ENCODE assay signal across 25 cellular contexts in genomic region chr21:34558960-34559631, GRCh38. TPM values are rescaled to one million over a fixed set of nuclear protein-coding genes. Genes with fewer than 3 reads are reported as not detected.
A peak's percentile ranks its signal among the peaks of the same experiment; 100 is the strongest.
DNase-seq lines count a peak whose midpoint lies in the region; ATAC-seq, FAIRE-seq and TF ChIP-seq lines count a peak whose summit lies in the region.
"Had no signal": no experiment of that assay in that cellular context is flagged by ENCODE, and none has a peak within 500 bp of the region (broad histone marks: within the 10 kb centered on the region; RNA-seq: fewer than 3 reads in every experiment).

No MANE protein-coding gene starts in this region.

- H3K9me3 ChIP-seq in astrocyte (ENCODE audit: insufficient read depth, low read depth, low read length): peaks cover 3% of the 10 kb centered on the region
- H3K9me3 ChIP-seq: colonic mucosa, heart left ventricle, testis had no signal

- H3K4me1 ChIP-seq in astrocyte (ENCODE audit: insufficient read depth, low read length) (peaks cover 9% of the 10 kb centered on the region), rectal smooth muscle tissue (ENCODE audit: control insufficient read depth, insufficient read depth, low read length) (no peaks in the 10 kb centered on the region)
- H3K4me1 ChIP-seq: colonic mucosa, testis had no signal

- no peak overlapping the region for H3K27ac Mint-ChIP-seq in astrocyte (ENCODE audit: unreplicated experiment)
- H3K27ac Mint-ChIP-seq: activated CD4-positive, alpha-beta memory T cell treated with anti-CD3 and anti-CD28 coated beads, Interleukin-2, amount 10 ng/mL, durations not matched to agents 7 days and 5 days; CD8-positive, alpha-beta T cell; T-cell had no signal

- ATAC-seq in HG03571 (IDR thresholded peaks at IDR 0.05; ENCODE audit: unreplicated experiment) (no peak), HG02610 (IDR thresholded peaks at IDR 0.05; ENCODE audit: unreplicated experiment) (no peak)
- ATAC-seq: activated CD4-positive, CD25-positive, alpha-beta regulatory T cell treated with anti-CD3 and anti-CD28 coated beads, Interleukin-2, amount 50 U/mL, for 24 hours; CD8-positive, alpha-beta T cell; left colon; T-cell had no signal

- peaks cover 14% of the 10 kb centered on the region for H3K4me1 Mint-ChIP-seq in astrocyte (ENCODE audit: low read depth, unreplicated experiment)
- H3K4me1 Mint-ChIP-seq: activated CD4-positive, alpha-beta memory T cell treated with anti-CD3 and anti-CD28 coated beads, Interleukin-2, amount 10 ng/mL, durations not matched to agents 7 days and 5 days; T-cell had no signal

- H3K27me3 ChIP-seq in astrocyte (ENCODE audit: insufficient read depth, low read length) (no peaks in the 10 kb centered on the region), rectal smooth muscle tissue (ENCODE audit: control insufficient read depth, insufficient read depth, low read length) (no peaks in the 10 kb centered on the region)
- H3K27me3 ChIP-seq: colonic mucosa, heart left ventricle, testis had no signal

- H3K79me2 ChIP-seq in astrocyte (ENCODE audit: insufficient read depth, low read length): no peaks in the 10 kb centered on the region

- no peak for FAIRE-seq in astrocyte (lab: Jason Lieb, UNC)
- no peak for FAIRE-seq in HTR-8/SVneo (lab: Jason Lieb, UNC)
- FAIRE-seq: endometrium, small intestine had no signal

- H3K4me3 ChIP-seq in astrocyte (ENCODE audit: insufficient read depth, low read depth, low read length): no peak overlapping the region
- no peak overlapping the region for H3K4me3 ChIP-seq in fibroblast of mammary gland (ENCODE audit: control insufficient read depth, low read depth, low read length)
- no peak overlapping the region for H3K4me3 ChIP-seq in rectal smooth muscle tissue (ENCODE audit: low read length)
- H3K4me3 ChIP-seq: colonic mucosa, heart left ventricle, testis had no signal

- no peak for TF ChIP-seq CTCF in astrocyte (IDR thresholded peaks at IDR 0.05; ENCODE audit: insufficient read depth, low read depth, low read length)
- TF ChIP-seq CTCF in fibroblast of mammary gland (conservative IDR thresholded peaks at IDR 0.05; ENCODE audit: control insufficient read depth, insufficient read depth, low read depth, low read length): no peak

- H4K20me1 ChIP-seq in astrocyte (ENCODE audit: insufficient read depth, low read length): no peaks in the 10 kb centered on the region

- no peaks in the 10 kb centered on the region for H3K27me3 Mint-ChIP-seq in astrocyte (ENCODE audit: low read depth, unreplicated experiment)
- H3K27me3 Mint-ChIP-seq: activated CD4-positive, alpha-beta memory T cell treated with anti-CD3 and anti-CD28 coated beads, Interleukin-2, amount 10 ng/mL, durations not matched to agents 7 days and 5 days; T-cell had no signal

- H3K36me3 ChIP-seq in astrocyte (ENCODE audit: insufficient read depth, low read length): no peaks in the 10 kb centered on the region
- H3K36me3 ChIP-seq in rectal smooth muscle tissue (ENCODE audit: control insufficient read depth, insufficient read depth, low read length): no peaks in the 10 kb centered on the region
- H3K36me3 ChIP-seq: colonic mucosa, heart left ventricle had no signal

- H3K9me3 Mint-ChIP-seq in astrocyte (ENCODE audit: unreplicated experiment): peaks cover 1% of the 10 kb centered on the region

- no peak overlapping the region for H2AFZ ChIP-seq in astrocyte (ENCODE audit: low read depth, low read length)

- peak; percentile 30 for DNase-seq in DMS79 treated with DMSO at 0.1 percent for 48 hours (lab: John Stamatoyannopoulos, UW)
- no peak for DNase-seq in DMS79 (lab: John Stamatoyannopoulos, UW)
- peak; percentile 88 for DNase-seq in astrocyte (ENCODE audit: low read depth)
- DNase-seq in fibroblast of mammary gland (ENCODE audit: low read depth): peak; percentile 31
- DNase-seq in HTR-8/SVneo (ENCODE audit: insufficient read length, low spot score): no peak
- DNase-seq: activated CD4-positive, alpha-beta memory T cell treated with anti-CD3 and anti-CD28 coated beads, Interleukin-2, amount 10 ng/mL, durations not matched to agents 7 days and 5 days; activated effector memory CD4-positive, alpha-beta T cell treated with anti-CD3 and anti-CD28 coated beads, Interleukin-2, amount 50 U/mL, for 16 hours; CD8-positive, alpha-beta T cell; colonic mucosa; heart left ventricle; left colon; mesenchymal stem cell; NCI-H2081 treated with DMSO at 0.1 percent for 48 hours; NK-92 treated with Interleukin-12 subunit alpha and Interleukin-12 subunit beta, amount 100 ng/mL, for 24 hours; nucleus accumbens; small intestine; T-cell; testis had no signal

- no peak overlapping the region for H3K4me3 Mint-ChIP-seq in astrocyte (ENCODE audit: unreplicated experiment)
- H3K4me3 Mint-ChIP-seq: activated CD4-positive, alpha-beta memory T cell treated with anti-CD3 and anti-CD28 coated beads, Interleukin-2, amount 10 ng/mL, durations not matched to agents 7 days and 5 days; CD8-positive, alpha-beta T cell; T-cell had no signal

- H3K27ac ChIP-seq in astrocyte (ENCODE audit: low read depth, low read length) (no peak overlapping the region), rectal smooth muscle tissue (ENCODE audit: low read depth, low read length) (peak overlapping the region; percentile 30)
- H3K27ac ChIP-seq: 22Rv1, colonic mucosa, heart left ventricle, testis had no signal

- H3K36me3 Mint-ChIP-seq in astrocyte (ENCODE audit: low read depth, unreplicated experiment): peaks cover 5% of the 10 kb centered on the region
- H3K36me3 Mint-ChIP-seq: CD8-positive, alpha-beta T cell had no signal

- H3K9ac ChIP-seq in astrocyte (ENCODE audit: low read length) (no peak overlapping the region), rectal smooth muscle tissue (ENCODE audit: low read length) (no peak overlapping the region)

- H3K4me2 ChIP-seq in astrocyte (ENCODE audit: low read length): peak overlapping the region; percentile 18

RNA-seq across cellular contexts. Expression of gene KCNE1, which starts 47.1 kb away (rescaled TPM):
- total RNA-seq in astrocyte: 0.43 and 0.73 TPM in 2 replicates
- total RNA-seq: CD8-positive, alpha-beta T cell; NCI-H460 had no signal

RNA-seq across cellular contexts. Expression of gene RCAN1, which starts 55.8 kb away (rescaled TPM):
- total RNA-seq in astrocyte: 164 and 197 TPM in 2 replicates

Comparison
In these comparisons a context has a peak if more than half of its experiments do, and no peak if none do; other contexts are left out.
1. DNase-seq: peak in DMS79 treated with DMSO at 0.1 percent for 48 hours (single experiment), astrocyte (single experiment) and fibroblast of mammary gland (single experiment); none in DMS79 (single experiment) and HTR-8/SVneo (single experiment).